Comparison of ENCODE assay signal across 10 cellular contexts in the genomic region with DNA sequence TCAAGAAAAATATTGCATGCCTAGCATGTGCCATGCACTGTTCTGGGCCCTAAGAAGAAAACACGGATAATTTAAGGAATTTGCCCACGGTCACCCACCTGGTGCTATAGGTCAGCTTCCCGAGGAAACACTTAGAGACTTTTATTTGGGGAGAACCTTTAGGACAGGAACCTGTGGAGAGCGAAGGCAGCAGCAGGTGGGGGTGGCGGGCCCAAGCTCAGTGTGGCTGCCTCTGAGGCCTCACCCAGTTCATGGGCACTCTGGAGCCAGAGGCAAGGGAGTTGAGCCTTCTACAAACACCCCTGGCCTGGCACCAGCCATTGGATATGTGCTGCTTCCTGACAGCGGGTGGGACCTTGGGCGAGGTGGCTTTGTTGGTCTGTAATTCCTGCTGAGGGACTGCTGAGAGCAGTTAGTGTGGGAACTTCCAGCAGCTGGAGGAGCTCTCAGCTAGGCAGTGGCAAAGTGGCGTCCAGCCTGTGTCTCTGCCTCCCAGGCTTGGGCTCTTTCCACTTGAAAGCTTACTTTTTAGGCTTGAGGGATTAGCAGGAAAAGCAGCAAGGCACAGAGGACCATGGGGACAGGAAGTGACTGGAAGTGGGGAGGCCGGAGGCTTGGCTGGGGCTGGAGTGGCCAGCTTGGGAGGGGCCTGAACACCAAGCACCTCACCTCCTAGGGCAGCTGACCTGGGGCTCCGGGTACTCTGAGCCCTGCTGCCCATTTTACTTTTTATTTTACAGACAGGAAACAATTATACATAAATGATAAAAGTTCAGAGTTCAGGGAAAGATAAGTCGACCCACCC. TPM values are rescaled to one million over a fixed set of nuclear protein-coding genes. Genes with fewer than 3 reads are reported as not detected.
A peak's percentile ranks its signal among the peaks of the same experiment; 100 is the strongest.
DNase-seq lines count a peak whose midpoint lies in the region; ATAC-seq and TF ChIP-seq lines count a peak whose summit lies in the region.
"Had no signal": no experiment of that assay in that cellular context is flagged by ENCODE, and none has a peak within 500 bp of the region (broad histone marks: within the 10 kb centered on the region; RNA-seq: fewer than 3 reads in every experiment).

No MANE protein-coding gene starts in this region.

- H2AFZ ChIP-seq in mesenchymal stem cell (ENCODE audit: low read depth, low read length), result no peak overlapping the region

- H3K27me3 Mint-ChIP-seq in activated CD8-positive, alpha-beta memory T cell treated with anti-CD3 and anti-CD28 coated beads, Interleukin-2, amount 10 ng/mL, durations not matched to agents 7 days and 5 days, result no peaks in the 10 kb centered on the region

- no peaks in the 10 kb centered on the region for H3K9me3 Mint-ChIP-seq in activated CD8-positive, alpha-beta memory T cell treated with anti-CD3 and anti-CD28 coated beads, Interleukin-2, amount 10 ng/mL, durations not matched to agents 7 days and 5 days (ENCODE audit: low read depth)

- peak overlapping the region; percentile 75 for H3K9ac ChIP-seq in mesenchymal stem cell (ENCODE audit: low read length)

- peaks cover 38% of the 10 kb centered on the region for H3K36me3 Mint-ChIP-seq in activated CD8-positive, alpha-beta memory T cell treated with anti-CD3 and anti-CD28 coated beads, Interleukin-2, amount 10 ng/mL, durations not matched to agents 7 days and 5 days

- peaks cover 6% of the 10 kb centered on the region for H3K4me1 Mint-ChIP-seq in activated CD8-positive, alpha-beta memory T cell treated with anti-CD3 and anti-CD28 coated beads, Interleukin-2, amount 10 ng/mL, durations not matched to agents 7 days and 5 days

- ATAC-seq in activated CD8-positive, alpha-beta memory T cell treated with anti-CD3 and anti-CD28 coated beads, Interleukin-2, amount 10 ng/mL, durations not matched to agents 7 days and 5 days, result no peak
- ATAC-seq in body of pancreas (no peak), HG02798 (IDR thresholded peaks at IDR 0.05; ENCODE audit: poor library complexity, unreplicated experiment) (no peak)
- ATAC-seq: HCT116 had no signal

- peak overlapping the region in 1 of 2 experiments; percentile 59 for H3K18ac ChIP-seq in mesenchymal stem cell (ENCODE audit: low read depth in 1 of 2, low read length in 2 of 2)

- H2BK5ac ChIP-seq in mesenchymal stem cell (ENCODE audit: low read depth, low read length, poor library complexity, severe bottlenecking), result no peak overlapping the region

- intact Hi-C loops in body of pancreas (cut with DNase I), result no loop called here

- H3K4me2 ChIP-seq in mesenchymal stem cell (ENCODE audit: low read length, poor library complexity, severe bottlenecking), result no peak overlapping the region

- no peak overlapping the region for H4K8ac ChIP-seq in mesenchymal stem cell (ENCODE audit: low read length)

- H3K27me3 ChIP-seq in body of pancreas, result no peaks in the 10 kb centered on the region
- no peaks in the 10 kb centered on the region for H3K27me3 ChIP-seq in mesenchymal stem cell (ENCODE audit: control insufficient read depth in 1 of 2, insufficient read depth in 1 of 2, low read length in 2 of 2)
- H3K27me3 ChIP-seq in suprapubic skin, result no peaks in the 10 kb centered on the region
- H3K27me3 ChIP-seq: BE2C had no signal

- no peak overlapping the region for H3K4me3 Mint-ChIP-seq in activated CD8-positive, alpha-beta memory T cell treated with anti-CD3 and anti-CD28 coated beads, Interleukin-2, amount 10 ng/mL, durations not matched to agents 7 days and 5 days

- DNase-seq in activated CD8-positive, alpha-beta memory T cell treated with anti-CD3 and anti-CD28 coated beads, Interleukin-2, amount 10 ng/mL, durations not matched to agents 7 days and 5 days, result no peak
- no peak for DNase-seq in activated CD8-positive, alpha-beta memory T cell treated with anti-CD3 and anti-CD28 coated beads for 24 hours
- DNase-seq in body of pancreas (peak in 3 of 4 donors; percentile 31 to 77 (median 59)), mesenchymal stem cell (peak; percentile 67), suprapubic skin (ENCODE audit: low spot score in 2 of 2) (no peak), NCI-H1694 (lab: John Stamatoyannopoulos, UW) (no peak)
- no peak for DNase-seq in activated CD8-positive, alpha-beta memory T cell treated with anti-CD3 and anti-CD28 coated beads, Interleukin-2, amount 50 U/mL, for 4 hours
- DNase-seq: BE2C had no signal

- H3K14ac ChIP-seq in mesenchymal stem cell (ENCODE audit: low read length in 2 of 2), result no peak overlapping the region

- H3K9me3 ChIP-seq in body of pancreas (no peaks in the 10 kb centered on the region), mesenchymal stem cell (ENCODE audit: control insufficient read depth, low read length) (no peaks in the 10 kb centered on the region), suprapubic skin (no peaks in the 10 kb centered on the region)
- H3K9me3 ChIP-seq: BE2C had no signal

- peaks cover 20% of the 10 kb centered on the region for H3K4me1 ChIP-seq in body of pancreas
- H3K4me1 ChIP-seq in mesenchymal stem cell (ENCODE audit: control insufficient read depth, insufficient read depth, low read depth, low read length), result peaks cover 17% of the 10 kb centered on the region
- H3K4me1 ChIP-seq in suprapubic skin, result peaks cover 25% of the 10 kb centered on the region

- H3K36me3 ChIP-seq in body of pancreas (replicated peaks in 1 of 2; ENCODE audit: insufficient read depth in 1 of 2, low read depth in 2 of 2), result peaks cover 0 to 22% of the 10 kb centered on the region in 2 donors
- H3K36me3 ChIP-seq in mesenchymal stem cell (ENCODE audit: control insufficient read depth in 1 of 2, insufficient read depth in 2 of 2, low read depth in 1 of 2, low read length in 2 of 2), result peaks cover 55 to 83% of the 10 kb centered on the region in 2 experiments
- H3K36me3 ChIP-seq in suprapubic skin, result peaks cover 57% of the 10 kb centered on the region

- no peak overlapping the region for H3K23ac ChIP-seq in mesenchymal stem cell (ENCODE audit: low read length in 2 of 2)

- no peak for TF ChIP-seq EP300 in suprapubic skin (IDR thresholded peaks at IDR 0.05)

- no peak for TF ChIP-seq POLR2A in body of pancreas (IDR thresholded peaks at IDR 0.05)
- TF ChIP-seq POLR2A in suprapubic skin (IDR thresholded peaks at IDR 0.05), result no peak

- H4K91ac ChIP-seq in mesenchymal stem cell (ENCODE audit: low read length), result no peak overlapping the region

- H3K27ac Mint-ChIP-seq in activated CD8-positive, alpha-beta memory T cell treated with anti-CD3 and anti-CD28 coated beads, Interleukin-2, amount 10 ng/mL, durations not matched to agents 7 days and 5 days, result peak overlapping the region; percentile 2

- no peak overlapping the region for H3K4me3 ChIP-seq in body of pancreas
- H3K4me3 ChIP-seq in mesenchymal stem cell (ENCODE audit: insufficient read depth in 1 of 2, low read depth in 1 of 2, low read length in 2 of 2), result peak overlapping the region in 1 of 2 experiments; percentile 65
- no peak overlapping the region for H3K4me3 ChIP-seq in suprapubic skin

- H2AK5ac ChIP-seq in mesenchymal stem cell (ENCODE audit: low read length, severe bottlenecking), result no peak overlapping the region

- TF ChIP-seq CTCF in body of pancreas (IDR thresholded peaks at IDR 0.05) (no peak), suprapubic skin (IDR thresholded peaks at IDR 0.05) (no peak)

- H2BK120ac ChIP-seq in mesenchymal stem cell (ENCODE audit: low read depth, low read length), result no peak overlapping the region

- peak overlapping the region; percentile 43 to 59 (median 50) for H3K27ac ChIP-seq in body of pancreas
- H3K27ac ChIP-seq in mesenchymal stem cell (ENCODE audit: low read length, poor library complexity, severe bottlenecking), result no peak overlapping the region
- H3K27ac ChIP-seq in suprapubic skin, result peak overlapping the region; percentile 10

- 62% methylated on average over 9 to 11 of the region's 11 CpGs for WGBS in body of pancreas, 2 donors
- WGBS in mesenchymal stem cell, result 72% methylated on average over 9 of the region's 11 CpGs
- WGBS in suprapubic skin, result 57% methylated on average over 11 of the region's 11 CpGs

- CTCF ChIA-PET in activated CD8-positive, alpha-beta memory T cell treated with anti-CD3 and anti-CD28 coated beads, Interleukin-2, amount 10 ng/mL, durations not matched to agents 7 days and 5 days (lab: Charles Lee), result interaction anchor here (1.2 kb wide), 1 partner anchor 16 kb away, joined by 3 read pairs; no protein-coding TSS in a partner anchor

- H2BK12ac ChIP-seq in mesenchymal stem cell (ENCODE audit: low read length in 2 of 2), result no peak overlapping the region

- H3K79me1 ChIP-seq in mesenchymal stem cell (replicated peaks; ENCODE audit: low read length, poor library complexity, severe bottlenecking), result peaks cover 8% of the 10 kb centered on the region

- H3K4ac ChIP-seq in mesenchymal stem cell (ENCODE audit: low read depth in 1 of 2, low read length in 2 of 2), result peak overlapping the region in 1 of 2 experiments; percentile 57

- peak overlapping the region; percentile 60 for H2BK15ac ChIP-seq in mesenchymal stem cell (ENCODE audit: low read depth, poor library complexity, severe bottlenecking)

RNA-seq across cellular contexts. Expression of a gene that starts 19.1 kb away (rescaled TPM):
- total RNA-seq in activated CD8-positive, alpha-beta memory T cell treated with anti-CD3 and anti-CD28 coated beads, Interleukin-2, amount 10 ng/mL, durations not matched to agents 7 days and 5 days, result 100 to 1,000 TPM; 122 to 147 TPM
- total RNA-seq in body of pancreas (10 to 100 TPM; 34.9 to 41.8 TPM), suprapubic skin (10 to 100 TPM; 63.2 to 83.3 (median 75.3) TPM)
- 83.1 TPM for polyA plus RNA-seq in mesenchymal stem cell (2013, experiment 1 of 2)
- polyA plus RNA-seq in mesenchymal stem cell (2013, experiment 2 of 2), result 84.0 TPM

RNA-seq across cellular contexts. Expression of a gene that starts 19.3 kb away (rescaled TPM):
- 10 to 100 TPM; 14.5 to 17.0 TPM for total RNA-seq in activated CD8-positive, alpha-beta memory T cell treated with anti-CD3 and anti-CD28 coated beads, Interleukin-2, amount 10 ng/mL, durations not matched to agents 7 days and 5 days
- total RNA-seq in body of pancreas, result 10 to 100 TPM in 1 of 2 donors, 1 to 10 TPM in 1; 6.5 to 13.2 TPM
- 4.3 TPM for polyA plus RNA-seq in mesenchymal stem cell (2013, experiment 1 of 2)
- 3.4 TPM for polyA plus RNA-seq in mesenchymal stem cell (2013, experiment 2 of 2)
- 10 to 100 TPM in 1 of 4 donors, 1 to 10 TPM in 3; 5.0 to 12.6 (median 5.4) TPM for total RNA-seq in suprapubic skin

Comparison
In these comparisons a context has a peak if more than half of its experiments do, and no peak if none do; other contexts are left out.
1. DNase-seq: peak in body of pancreas (3 of 4) and mesenchymal stem cell (single experiment); none in activated CD8-positive, alpha-beta memory T cell treated with anti-CD3 and anti-CD28 coated beads, Interleukin-2, amount 10 ng/mL, durations not matched to agents 7 days and 5 days (single experiment), activated CD8-positive, alpha-beta memory T cell treated with anti-CD3 and anti-CD28 coated beads for 24 hours (single experiment), suprapubic skin (0 of 2), NCI-H1694 (single experiment) and activated CD8-positive, alpha-beta memory T cell treated with anti-CD3 and anti-CD28 coated beads, Interleukin-2, amount 50 U/mL, for 4 hours (single experiment).